29 cellular contexts compared by ENCODE assay signal in the genomic region with DNA sequence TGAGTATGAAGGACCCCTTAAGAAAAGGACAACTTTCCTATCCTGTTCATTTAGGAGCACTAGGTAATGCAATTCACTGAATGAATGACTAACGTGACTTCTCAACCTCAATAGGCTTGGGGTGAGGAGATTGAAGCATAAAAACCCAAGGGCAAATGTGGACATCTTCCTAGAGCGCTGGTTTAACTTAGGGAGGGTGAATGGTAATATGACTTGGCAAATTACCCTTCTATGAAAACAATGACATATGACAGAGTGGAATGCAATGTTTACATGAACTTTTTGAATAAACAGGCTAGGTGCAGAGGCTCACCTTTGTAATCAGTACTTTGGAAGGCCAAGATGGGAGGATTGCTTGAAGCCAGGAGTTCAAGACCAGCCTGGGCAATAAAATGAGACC.
DNase-seq lines count a peak whose midpoint lies in the region; ATAC-seq, FAIRE-seq and TF ChIP-seq lines count a peak whose summit lies in the region.
"Had no signal": no experiment of that assay in that cellular context is flagged by ENCODE, and none has a peak within 500 bp of the region (broad histone marks: within the 10 kb centered on the region; RNA-seq: fewer than 3 reads in every experiment).

No MANE protein-coding gene starts in this region.

- peak overlapping the region; percentile 40 for H3K27ac ChIP-seq in PC-3 (ENCODE audit: low read length)
- H3K27ac ChIP-seq: coronary artery, esophagus squamous epithelium, neutrophil, sigmoid colon, upper lobe of left lung had no signal

- ATAC-seq in PC-3 (peak; percentile 97), GM21423 (IDR thresholded peaks at IDR 0.05; ENCODE audit: unreplicated experiment) (no peak)
- ATAC-seq: activated CD8-positive, alpha-beta T cell treated with anti-CD3 and anti-CD28 coated beads for 36 hours; activated naive CD4-positive, alpha-beta T cell treated with anti-CD3 and anti-CD28 coated beads, Interleukin-2, amount 50 U/mL, for 72 hours; activated T-helper 17 cell treated with anti-CD3 and anti-CD28 coated beads, Interleukin-2, amount 50 U/mL, for 72 hours; effector memory CD8-positive, alpha-beta T cell; HCT116; stimulated activated naive B cell treated with anti-CD40 and anti-IgM and Interleukin-4, amounts not matched to agents 10 μg/mL and 1 μg/mL and 100 μg/mL, for 72 hours had no signal

- POLR2A ChIA-PET in PC-3 (lab: Charles Lee; ENCODE audit: unreplicated experiment): no interaction called here

- H3K4me1 ChIP-seq in PC-3 (ENCODE audit: insufficient read depth, low read length): peaks cover 34% of the 10 kb centered on the region
- H3K4me1 ChIP-seq: esophagus squamous epithelium, sigmoid colon, upper lobe of left lung had no signal

- H3K4me2 ChIP-seq in PC-3 (ENCODE audit: low read length): peak overlapping the region; percentile 32

- CTCF ChIA-PET in PC-3 (lab: Charles Lee): no interaction called here

- H2AFZ ChIP-seq in PC-3 (ENCODE audit: low read length): no peak overlapping the region

- FAIRE-seq in urothelium cell line (lab: Jason Lieb, UNC): peak; percentile 20
- FAIRE-seq: RCC 7860 had no signal

- no peaks in the 10 kb centered on the region for H3K9me3 ChIP-seq in PC-3 (ENCODE audit: low read length)
- H3K9me3 ChIP-seq: esophagus squamous epithelium, neutrophil, sigmoid colon, upper lobe of left lung had no signal

- H3K79me2 ChIP-seq in PC-3 (ENCODE audit: low read length): no peaks in the 10 kb centered on the region

- DNase-seq in HPDE6-E6E7 (ENCODE audit: extremely low spot score): peak; percentile 11
- peak; percentile 99 for DNase-seq in PC-3
- peak; percentile 16 for DNase-seq in choroid plexus epithelial cell (ENCODE audit: low read depth)
- no peak for DNase-seq in urothelium cell line (ENCODE audit: low spot score)
- no peak for DNase-seq in NCI-H748 (lab: John Stamatoyannopoulos, UW; ENCODE audit: unreplicated experiment)
- DNase-seq in dedifferentiated amniotic fluid mesenchymal stem cell (ENCODE audit: extremely low spot score): no peak
- DNase-seq: activated CD8-positive, alpha-beta T cell treated with anti-CD3 and anti-CD28 coated beads for 36 hours; CD4-positive, CD25-positive, alpha-beta regulatory T cell; DMS153; effector memory CD8-positive, alpha-beta T cell; esophagus squamous epithelium; foreskin melanocyte; GDM1; Kasumi-1; mesendoderm; NCI-H1092; NCI-H187 treated with DMSO at 0.1 percent for 48 hours; NCI-H526; sigmoid colon; stimulated activated CD4-positive, alpha-beta T cell treated with anti-CD3 and anti-CD28 coated beads, Interleukin-4, amount 100 ng/mL, for 4 hours; stimulated activated naive B cell treated with anti-CD40 and anti-IgM and Interleukin-4, amounts not matched to agents 10 μg/mL and 1 μg/mL and 100 μg/mL, for 72 hours; upper lobe of left lung had no signal

- H3K9me2 ChIP-seq in PC-3 (replicated peaks; ENCODE audit: low read length): no peaks in the 10 kb centered on the region

- no peak for TF ChIP-seq CTCF in PC-3 (conservative IDR thresholded peaks at IDR 0.05; ENCODE audit: low read depth, low read length)
- TF ChIP-seq CTCF in choroid plexus epithelial cell (conservative IDR thresholded peaks at IDR 0.05; ENCODE audit: low read depth, low read length): no peak

- no peak overlapping the region for H3K4me3 ChIP-seq in PC-3 (ENCODE audit: low read length)
- H3K4me3 ChIP-seq in choroid plexus epithelial cell (ENCODE audit: low read depth, low read length): no peak overlapping the region
- H3K4me3 ChIP-seq: coronary artery, esophagus squamous epithelium, sigmoid colon, upper lobe of left lung had no signal

- intact Hi-C loops in PC-3 (cut with micrococcal nuclease): no loop called here

- H4K20me1 ChIP-seq in PC-3 (ENCODE audit: low read length): no peaks in the 10 kb centered on the region

- peaks cover 6% of the 10 kb centered on the region for H3F3A ChIP-seq in PC-3 (ENCODE audit: low read length, unreplicated experiment)

- H3K9ac ChIP-seq in PC-3 (ENCODE audit: low read length): no peak overlapping the region

- no peaks in the 10 kb centered on the region for H3K27me3 ChIP-seq in PC-3 (ENCODE audit: low read length)
- H3K27me3 ChIP-seq: esophagus squamous epithelium, neutrophil, sigmoid colon, upper lobe of left lung had no signal

- no TSS peak for BruUV-seq in PC-3 (replicated peaks; lab: Mats Ljungman, UMichigan)

- H3K36me3 ChIP-seq in PC-3 (ENCODE audit: low read depth, low read length): no peaks in the 10 kb centered on the region; the same call in 1 of the 2 replicates
- H3K36me3 ChIP-seq: esophagus squamous epithelium, neutrophil, sigmoid colon, upper lobe of left lung had no signal

Comparison
In these comparisons a context has a peak if more than half of its experiments do, and no peak if none do; other contexts are left out.
1. DNase-seq: peak in HPDE6-E6E7 (single experiment), PC-3 (single experiment) and choroid plexus epithelial cell (single experiment); none in urothelium cell line (single experiment), NCI-H748 (single experiment) and dedifferentiated amniotic fluid mesenchymal stem cell (single experiment).